Comparison of ENCODE assay signal across 9 cellular contexts in the genomic region with DNA sequence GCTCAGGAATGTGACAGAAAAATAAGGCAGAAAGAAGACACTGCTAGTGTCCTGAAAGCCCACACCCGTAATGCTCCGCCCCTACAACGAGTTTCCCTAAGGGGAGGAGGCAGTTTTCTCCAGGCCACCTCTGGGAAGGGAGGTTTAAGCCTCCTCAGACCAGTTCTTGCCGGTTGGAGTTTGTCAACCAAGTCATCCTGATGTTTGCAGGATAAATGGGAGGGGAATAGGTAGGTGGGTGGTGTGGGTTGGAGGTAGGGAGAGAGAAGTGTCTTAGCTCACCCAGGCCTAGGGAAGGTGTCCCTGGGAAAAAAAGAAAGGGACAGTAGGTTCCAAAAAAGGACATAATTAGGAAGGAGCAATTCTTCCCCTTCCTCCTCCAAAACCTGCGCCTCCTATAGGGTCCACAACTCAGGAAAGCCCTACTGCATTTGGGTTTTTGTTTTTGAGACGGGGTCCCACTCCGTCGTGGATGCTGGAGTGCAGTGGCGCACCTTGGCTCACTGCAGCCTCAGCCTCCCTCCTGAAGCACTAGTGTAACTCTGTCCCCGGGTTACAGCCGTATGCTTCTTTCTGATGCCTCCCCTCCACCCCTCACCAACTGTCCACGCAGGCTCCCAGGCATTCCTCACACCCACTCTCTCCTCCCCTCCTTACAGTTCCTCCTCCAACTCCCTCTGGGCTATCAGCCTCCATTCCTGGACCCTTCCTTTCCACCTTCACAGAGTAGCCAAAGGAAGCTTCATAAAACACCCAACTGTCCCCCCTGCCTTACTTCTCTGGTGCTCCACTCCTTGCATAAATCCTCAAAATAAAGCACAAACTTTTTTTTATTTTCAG. TPM values are rescaled to one million over a fixed set of nuclear protein-coding genes. Genes with fewer than 3 reads are reported as not detected.
DNase-seq lines count a peak whose midpoint lies in the region; ATAC-seq and TF ChIP-seq lines count a peak whose summit lies in the region.
"Had no signal": no experiment of that assay in that cellular context is flagged by ENCODE, and none has a peak within 500 bp of the region (broad histone marks: within the 10 kb centered on the region; RNA-seq: fewer than 3 reads in every experiment).

No MANE protein-coding gene starts in this region.

- H3K36me3 ChIP-seq in ACC112 (ENCODE audit: insufficient read depth, low read length) = 0 out of 2 replicates have a peak, but pooled peaks cover 4% of the 10 kb centered on the region

- no peaks in the 10 kb centered on the region for H4K20me1 ChIP-seq in H9 (ENCODE audit: control insufficient read depth, insufficient read depth, insufficient read length)

- H3K4me3 ChIP-seq in ACC112 (ENCODE audit: low read depth, low read length) = no peak overlapping the region

- H3K4me1 Mint-ChIP-seq in H9 (peaks cover 29 to 34% of the 10 kb centered on the region in 2 experiments), memory B cell (peaks cover 15% of the 10 kb centered on the region)

- no peak overlapping the region for H2BK120ac ChIP-seq in H9 (ENCODE audit: low read depth, low read length, poor library complexity, severe bottlenecking)

- H3K4me1 ChIP-seq in ACC112 (ENCODE audit: control insufficient read depth, insufficient read depth, low read length, unreplicated experiment) (peaks cover 16% of the 10 kb centered on the region), H9 (ENCODE audit: insufficient read depth, low read length) (no peaks in the 10 kb centered on the region)

- H3K4me2 ChIP-seq in H9 (ENCODE audit: insufficient read depth, insufficient read length, low read length) = no peak overlapping the region

- H4K8ac ChIP-seq in H9 (replicated peaks; ENCODE audit: insufficient read length, low read depth, low read length) = no peak overlapping the region

- no peak overlapping the region for H3T11ph ChIP-seq in H9 (ENCODE audit: low read length)

- no peaks in the 10 kb centered on the region for H3K9me3 ChIP-seq in H9 (ENCODE audit: control insufficient read depth, low read depth, low read length)

- H3K27me3 Mint-ChIP-seq in H9 (ENCODE audit: low read depth) (no peaks in the 10 kb centered on the region), memory B cell (no peaks in the 10 kb centered on the region)
- H3K27me3 Mint-ChIP-seq: activated B cell treated with CpG ODN at 0.5 μM for 24 hours had no signal

- no peak overlapping the region for H4K5ac ChIP-seq in H9 (ENCODE audit: insufficient read length, low read depth, low read length)

- H3K27me3 ChIP-seq in ACC112 (ENCODE audit: insufficient read depth, low read length) (no peaks in the 10 kb centered on the region), H9 (ENCODE audit: insufficient read depth, low read length) (no peaks in the 10 kb centered on the region)

- H2BK15ac ChIP-seq in H9 (ENCODE audit: low read depth, low read length) = no peak overlapping the region

- H3K4ac ChIP-seq in H9 (ENCODE audit: low read depth, low read length) = no peak overlapping the region

- no peak overlapping the region for H4K91ac ChIP-seq in H9 (ENCODE audit: insufficient read length, low read depth, low read length)

- TF ChIP-seq CTCF in H9 (conservative IDR thresholded peaks at IDR 0.05) = no peak

- peaks cover 6% of the 10 kb centered on the region for H3K79me1 ChIP-seq in H9 (ENCODE audit: insufficient read depth, low read depth, low read length, poor library complexity, severe bottlenecking)

- H3K27ac ChIP-seq in ACC112 (ENCODE audit: low read depth, low read length) (peak overlapping the region; percentile 39), H9 (ENCODE audit: insufficient read length, low read depth, low read length) (no peak overlapping the region)

- H3K4me3 Mint-ChIP-seq in H9 (peak overlapping the region in 1 of 2 experiments; percentile 71; a peak in 3 of 5 replicates), memory B cell (no peak overlapping the region)

- peak; percentile 62 for DNase-seq in H9
- DNase-seq in amniotic epithelial cell (ENCODE audit: low read depth) = peak; percentile 27
- DNase-seq in memory B cell (ENCODE audit: low spot score in 2 of 2) = no peak
- DNase-seq: activated B cell treated with CpG ODN at 0.5 μM for 24 hours had no signal

- H3K27ac Mint-ChIP-seq in H9 = peak overlapping the region; percentile 82 to 99 (median 90)
- peak overlapping the region; percentile 13 for H3K27ac Mint-ChIP-seq in memory B cell
- H3K27ac Mint-ChIP-seq: activated B cell treated with CpG ODN at 0.5 μM for 24 hours had no signal

- no peak overlapping the region for H3K18ac ChIP-seq in H9 (ENCODE audit: insufficient read length, low read depth, low read length)

- H2BK20ac ChIP-seq in H9 (ENCODE audit: low read depth, low read length, poor library complexity, severe bottlenecking) = no peak overlapping the region

- H2AFZ ChIP-seq in ACC112 (ENCODE audit: low read length, unreplicated experiment) (no peak overlapping the region), H9 (ENCODE audit: low read length) (no peak overlapping the region)

- no peak overlapping the region for H3K9ac ChIP-seq in H9 (ENCODE audit: extremely low read depth, insufficient read length, low read length)

- no peak overlapping the region for H3K56ac ChIP-seq in H9 (ENCODE audit: insufficient read length, low read depth, low read length)

- H3K14ac ChIP-seq in H9 (ENCODE audit: insufficient read depth, low read length) = no peak overlapping the region

- WGBS in H9 (ENCODE audit: extremely low coverage, insufficient read length, low lambda C conversion rate) = no CpG with 5 or more reads among the region's 12 CpGs

- peaks cover 3% of the 10 kb centered on the region for H3K23me2 ChIP-seq in H9 (ENCODE audit: insufficient read length, low read depth, low read length, poor library complexity, severe bottlenecking)

- H3K9me3 Mint-ChIP-seq in H9 (no peaks in the 10 kb centered on the region; a peak in 1 of 5 replicates), memory B cell (no peaks in the 10 kb centered on the region)
- H3K9me3 Mint-ChIP-seq: activated B cell treated with CpG ODN at 0.5 μM for 24 hours had no signal

- H2AK5ac ChIP-seq in H9 (ENCODE audit: insufficient read length, low read length) = no peak overlapping the region

- H3K23ac ChIP-seq in H9 (ENCODE audit: insufficient read length, low read depth, low read length) = no peak overlapping the region

- H3K79me2 ChIP-seq in ACC112 (ENCODE audit: control insufficient read depth, insufficient read depth, low read length, unreplicated experiment) (peaks cover 25% of the 10 kb centered on the region), H9 (ENCODE audit: insufficient read depth, low read length) (peaks cover 4% of the 10 kb centered on the region; the same call in 1 of the 2 replicates)

- H2BK12ac ChIP-seq in H9 (ENCODE audit: insufficient read length, low read depth, low read length) = no peak overlapping the region

- ATAC-seq in memory B cell (ENCODE audit: low read depth) (no peak), HG03520 (IDR thresholded peaks at IDR 0.05; ENCODE audit: unreplicated experiment) (no peak), HG03039 (IDR thresholded peaks at IDR 0.05; ENCODE audit: unreplicated experiment) (no peak), HG03571 (IDR thresholded peaks at IDR 0.05; ENCODE audit: unreplicated experiment) (no peak), GM21360 (IDR thresholded peaks at IDR 0.05; ENCODE audit: unreplicated experiment) (no peak)

- H2BK5ac ChIP-seq in H9 (ENCODE audit: insufficient read length, low read length) = no peak overlapping the region

- H3K36me3 Mint-ChIP-seq in H9 (ENCODE audit: insufficient read depth in 1 of 3, low read depth in 3 of 3) = peaks cover 11 to 32% (median 20%) of the 10 kb centered on the region in 3 experiments; a peak in 6 of 7 replicates
- H3K36me3 Mint-ChIP-seq in memory B cell = peaks cover 8% of the 10 kb centered on the region

RNA-seq across cellular contexts. Expression of a gene that starts 2.0 kb away (rescaled TPM):
- total RNA-seq in H9 (2021) = 30.9 and 32.2 TPM in 2 replicates

RNA-seq across cellular contexts. Expression of a gene that starts 19.4 kb away (rescaled TPM):
- total RNA-seq in H9 (2021) = 27.9 and 30.4 TPM in 2 replicates

RNA-seq across cellular contexts. Expression of a gene that starts 20.4 kb away (rescaled TPM):
- total RNA-seq in H9 (2021) = 7.9 and 9.3 TPM in 2 replicates

RNA-seq across cellular contexts. Expression of a gene that starts 20.6 kb away (rescaled TPM):
- total RNA-seq in H9 (2021) = 2.7 and 2.9 TPM in 2 replicates

RNA-seq across cellular contexts. Expression of a gene that starts 33.0 kb away (rescaled TPM):
- total RNA-seq in H9 (2021) = 3.8 and 4.0 TPM in 2 replicates

Comparison
In these comparisons a context has a peak if more than half of its experiments do, and no peak if none do; other contexts are left out.
1. DNase-seq: peak in H9 (single experiment) and amniotic epithelial cell (single experiment); none in memory B cell (0 of 2).